Comparison of ENCODE assay signal across 8 cellular contexts in the genomic region with DNA sequence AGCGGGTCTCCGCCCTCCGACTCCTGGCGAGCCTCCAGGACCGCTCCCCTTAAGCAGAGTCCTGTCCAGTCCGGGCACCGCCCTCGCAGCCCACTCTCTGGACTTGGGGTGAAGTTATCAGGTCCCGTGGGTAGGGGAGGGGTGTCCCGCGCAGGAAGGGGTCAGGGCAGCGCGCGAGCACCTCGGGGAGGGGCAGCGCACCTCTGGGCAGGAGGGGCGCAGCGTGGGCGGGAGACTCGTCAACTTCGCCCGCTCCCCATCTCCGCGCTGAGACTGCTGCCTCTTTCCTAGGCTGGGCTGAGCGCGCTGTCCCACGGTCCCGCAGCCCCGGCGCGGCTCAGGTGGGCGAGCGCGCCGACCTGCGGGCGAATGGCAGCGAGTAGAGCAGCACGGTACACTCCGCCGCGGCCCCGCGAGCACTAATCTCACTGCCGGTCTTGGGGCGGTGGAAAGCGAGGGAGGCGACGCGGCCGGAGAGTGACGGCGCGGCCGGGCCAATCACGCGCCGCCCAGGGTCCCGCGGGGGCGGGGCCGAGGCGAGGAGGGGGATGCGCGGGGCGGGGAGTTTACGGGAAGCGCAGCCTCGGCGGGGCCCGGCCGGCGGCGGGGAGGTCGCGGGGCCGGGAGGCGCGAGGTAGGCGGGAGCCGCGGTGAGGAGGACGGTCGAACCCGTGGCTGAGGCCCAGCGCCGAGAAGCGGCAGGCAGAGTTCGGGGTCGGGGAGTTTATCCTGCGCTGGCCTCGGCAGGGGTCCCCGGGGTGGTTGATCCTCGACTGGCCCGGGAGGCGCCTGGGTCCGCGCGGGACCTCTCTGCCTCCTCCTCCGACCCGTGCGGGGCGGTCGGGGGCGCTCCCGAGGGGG. TPM values are rescaled to one million over a fixed set of nuclear protein-coding genes. Genes with fewer than 3 reads are reported as not detected.
DNase-seq lines count a peak whose midpoint lies in the region; ATAC-seq and TF ChIP-seq lines count a peak whose summit lies in the region.

A gene (minus strand): TSS at position 421 of the 861 bp plus-strand sequence. CDS start 696 bp downstream, outside the sequence.

- H3K4me3 Mint-ChIP-seq in H9, result peak within 1 kb of the TSS; percentile 56 to 85
- peak within 1 kb of the TSS; percentile 89 for H3K4me3 Mint-ChIP-seq in activated naive CD8-positive, alpha-beta T cell treated with anti-CD3 and anti-CD28 coated beads, Interleukin-2, amount 50 U/mL, for 24 hours

- ATAC-seq in activated naive CD8-positive, alpha-beta T cell treated with anti-CD3 and anti-CD28 coated beads, Interleukin-2, amount 50 U/mL, for 24 hours, result peak; percentile 88
- ATAC-seq in upper lobe of left lung (ENCODE audit: low FRiP score in 2 of 2), result peak; percentile 94 to 96

- peak within 1 kb of the TSS; percentile 90 for H3K4me2 ChIP-seq in H9 (ENCODE audit: insufficient read depth, insufficient read length, low read length)
- H3K4me2 ChIP-seq in Loucy (ENCODE audit: low read depth, low read length, poor library complexity, severe bottlenecking), result peak within 1 kb of the TSS; percentile 89

- H3K9ac ChIP-seq in H9 (ENCODE audit: extremely low read depth, insufficient read length, low read length), result peak within 1 kb of the TSS; percentile 36
- peak within 1 kb of the TSS; percentile 78 for H3K9ac ChIP-seq in Loucy (ENCODE audit: low read depth, low read length, poor library complexity, severe bottlenecking)

- peaks cover 20 to 23% of the 10 kb centered on the region in 2 experiments for H3K4me1 Mint-ChIP-seq in H9
- peaks cover 61% of the 10 kb centered on the region for H3K4me1 Mint-ChIP-seq in activated naive CD8-positive, alpha-beta T cell treated with anti-CD3 and anti-CD28 coated beads, Interleukin-2, amount 50 U/mL, for 24 hours

- peak; percentile 18 to 99 (median 90) for TF ChIP-seq POLR2A in upper lobe of left lung (IDR thresholded peaks at IDR 0.05)

- no peak within 1 kb of the TSS for H2BK15ac ChIP-seq in H9 (ENCODE audit: low read depth, low read length)

- no peak within 1 kb of the TSS for H2BK5ac ChIP-seq in H9 (ENCODE audit: insufficient read length, low read length)

- no peak within 1 kb of the TSS for H3K56ac ChIP-seq in H9 (ENCODE audit: insufficient read length, low read depth, low read length)

- H3K27ac ChIP-seq in H9 (ENCODE audit: insufficient read length, low read depth, low read length) (no peak within 1 kb of the TSS), upper lobe of left lung (peak within 1 kb of the TSS; percentile 96 to 99 (median 96))

- no peak within 1 kb of the TSS for H2BK120ac ChIP-seq in H9 (ENCODE audit: low read depth, low read length, poor library complexity, severe bottlenecking)

- TF ChIP-seq EP300 in upper lobe of left lung (IDR thresholded peaks at IDR 0.05), result peak in 1 of 4 donors; percentile 36

- no peaks in the 10 kb centered on the region for H3K9me3 Mint-ChIP-seq in H9
- H3K9me3 Mint-ChIP-seq in activated naive CD8-positive, alpha-beta T cell treated with anti-CD3 and anti-CD28 coated beads, Interleukin-2, amount 50 U/mL, for 24 hours, result no peaks in the 10 kb centered on the region

- no peak within 1 kb of the TSS for H3K4ac ChIP-seq in H9 (ENCODE audit: low read depth, low read length)

- peak; percentile 97 for DNase-seq in GM10248 (ENCODE audit: extremely low spot score)
- peak; percentile 88 for DNase-seq in H9
- DNase-seq in SW480 (ENCODE audit: low spot score), result peak; percentile 76
- peak; percentile 92 for DNase-seq in activated naive CD8-positive, alpha-beta T cell treated with anti-CD3 and anti-CD28 coated beads, Interleukin-2, amount 50 U/mL, for 24 hours
- DNase-seq in cardiac septum (ENCODE audit: low spot score), result peak; percentile 95
- DNase-seq in posterior vena cava (ENCODE audit: low spot score), result peak; percentile 97
- peak; percentile 92 to 99 for DNase-seq in upper lobe of left lung

- CTCF ChIA-PET in GM10248 (lab: Yijun Ruan, JAX), result interaction anchor here (0.8 to 1.8 kb wide), 5 partner anchors 15 to 237 kb away, joined by 3 to 7 read pairs (median 3); no protein-coding TSS in a partner anchor

- H2BK12ac ChIP-seq in H9 (ENCODE audit: insufficient read length, low read depth, low read length), result no peak within 1 kb of the TSS

- H3K27me3 Mint-ChIP-seq in H9 (ENCODE audit: low read depth), result peaks cover 45% of the 10 kb centered on the region
- no peaks in the 10 kb centered on the region for H3K27me3 Mint-ChIP-seq in activated naive CD8-positive, alpha-beta T cell treated with anti-CD3 and anti-CD28 coated beads, Interleukin-2, amount 50 U/mL, for 24 hours

- H2AK5ac ChIP-seq in H9 (ENCODE audit: insufficient read length, low read length), result no peak within 1 kb of the TSS

- no peak within 1 kb of the TSS for H4K91ac ChIP-seq in H9 (ENCODE audit: insufficient read length, low read depth, low read length)

- H3K4me3 ChIP-seq in Loucy (ENCODE audit: low read length, poor library complexity, severe bottlenecking), result peak within 1 kb of the TSS; percentile 80
- peak within 1 kb of the TSS; percentile 83 to 93 (median 85) for H3K4me3 ChIP-seq in upper lobe of left lung

- TF ChIP-seq CTCF in GM10248 (IDR thresholded peaks at IDR 0.05; ENCODE audit: control extremely low read depth, extremely low read depth, low read depth, missing control alignments) (peak; percentile 17), H9 (conservative IDR thresholded peaks at IDR 0.05) (no peak), Loucy (conservative IDR thresholded peaks at IDR 0.05; ENCODE audit: low read length) (no peak), upper lobe of left lung (IDR thresholded peaks at IDR 0.05) (peak in 2 of 6 experiments; percentile 9 to 34)

- H2BK20ac ChIP-seq in H9 (ENCODE audit: low read depth, low read length, poor library complexity, severe bottlenecking), result no peak within 1 kb of the TSS

- no peaks in the 10 kb centered on the region for H3K79me2 ChIP-seq in H9 (ENCODE audit: insufficient read depth, low read length)
- H3K79me2 ChIP-seq in Loucy (ENCODE audit: insufficient read depth, low read length), result peaks cover 48% of the 10 kb centered on the region

- H3K23me2 ChIP-seq in H9 (ENCODE audit: insufficient read length, low read depth, low read length, poor library complexity, severe bottlenecking), result peaks cover 18% of the 10 kb centered on the region

- H2AFZ ChIP-seq in H9 (ENCODE audit: low read length), result peak within 1 kb of the TSS; percentile 80
- H2AFZ ChIP-seq in Loucy (ENCODE audit: low read length), result peak within 1 kb of the TSS; percentile 82

- no peak within 1 kb of the TSS for H3K18ac ChIP-seq in H9 (ENCODE audit: insufficient read length, low read depth, low read length)

- POLR2A ChIA-PET in GM10248 (lab: Yijun Ruan, JAX), result interaction anchor here (0.8 to 1.1 kb wide), 2 partner anchors 36 to 440 kb away, joined by 3 to 7 read pairs; no protein-coding TSS in a partner anchor

- no peaks in the 10 kb centered on the region for H3K36me3 Mint-ChIP-seq in H9 (ENCODE audit: insufficient read depth in 1 of 3, low read depth in 3 of 3)
- H3K36me3 Mint-ChIP-seq in activated naive CD8-positive, alpha-beta T cell treated with anti-CD3 and anti-CD28 coated beads, Interleukin-2, amount 50 U/mL, for 24 hours (ENCODE audit: low read depth), result peaks cover 23% of the 10 kb centered on the region

- no peaks in the 10 kb centered on the region for H3K79me1 ChIP-seq in H9 (ENCODE audit: insufficient read depth, low read depth, low read length, poor library complexity, severe bottlenecking)

- H4K8ac ChIP-seq in H9 (replicated peaks; ENCODE audit: insufficient read length, low read depth, low read length), result no peak within 1 kb of the TSS

- no peaks in the 10 kb centered on the region for H3F3A ChIP-seq in Loucy (ENCODE audit: low read depth)

- WGBS in H9 (ENCODE audit: extremely low coverage, insufficient read length, low lambda C conversion rate), result no CpG with 5 or more reads among the region's 106 CpGs
- 0 to 1% methylated on average over 23 to 60 of the region's 106 CpGs for WGBS in upper lobe of left lung, 2 donors

- H3K27me3 ChIP-seq in H9 (ENCODE audit: insufficient read depth, low read length), result peaks cover 4% of the 10 kb centered on the region; the same call in 1 of the 2 replicates
- no peaks in the 10 kb centered on the region for H3K27me3 ChIP-seq in Loucy (ENCODE audit: insufficient read depth, low read length, poor library complexity, severe bottlenecking)
- no peaks in the 10 kb centered on the region for H3K27me3 ChIP-seq in upper lobe of left lung

- H3T11ph ChIP-seq in H9 (ENCODE audit: low read length), result no peak within 1 kb of the TSS

- no peaks in the 10 kb centered on the region for H3K9me2 ChIP-seq in Loucy (replicated peaks; ENCODE audit: low read depth, low read length)

- H3K27ac Mint-ChIP-seq in H9, result no peak within 1 kb of the TSS
- peak within 1 kb of the TSS; percentile 97 for H3K27ac Mint-ChIP-seq in activated naive CD8-positive, alpha-beta T cell treated with anti-CD3 and anti-CD28 coated beads, Interleukin-2, amount 50 U/mL, for 24 hours

- no peak within 1 kb of the TSS for H3K23ac ChIP-seq in H9 (ENCODE audit: insufficient read length, low read depth, low read length)

- peaks cover 7% of the 10 kb centered on the region; the same call in 1 of the 2 replicates for H3K4me1 ChIP-seq in H9 (ENCODE audit: insufficient read depth, low read length)
- H3K4me1 ChIP-seq in Loucy (ENCODE audit: insufficient read depth, low read length, poor library complexity, severe bottlenecking), result peaks cover 55% of the 10 kb centered on the region
- peaks cover 7 to 29% (median 9%) of the 10 kb centered on the region in 4 donors for H3K4me1 ChIP-seq in upper lobe of left lung

- H3K36me3 ChIP-seq in Loucy (ENCODE audit: insufficient read depth, low read length) (no peaks in the 10 kb centered on the region), upper lobe of left lung (no peaks in the 10 kb centered on the region)

- no peaks in the 10 kb centered on the region for H3K9me3 ChIP-seq in H9 (ENCODE audit: control insufficient read depth, low read depth, low read length)
- H3K9me3 ChIP-seq in Loucy (ENCODE audit: insufficient read depth, low read depth, low read length), result no peaks in the 10 kb centered on the region
- no peaks in the 10 kb centered on the region for H3K9me3 ChIP-seq in upper lobe of left lung

- intact Hi-C loops in cardiac septum (cut with DNase I) (loop anchor here (5.0 kb wide), 1 partner anchor 192 kb away; no protein-coding TSS in a partner anchor), posterior vena cava (cut with DNase I) (loop anchor here in 1 of 2 donors (5.0 kb wide), 1 partner anchor 202 kb away; no protein-coding TSS in a partner anchor)

- H4K5ac ChIP-seq in H9 (ENCODE audit: insufficient read length, low read depth, low read length), result no peak within 1 kb of the TSS

- peak within 1 kb of the TSS; percentile 84 for H3K14ac ChIP-seq in H9 (ENCODE audit: insufficient read depth, low read length)

- H4K20me1 ChIP-seq in H9 (ENCODE audit: control insufficient read depth, insufficient read depth, insufficient read length) (no peaks in the 10 kb centered on the region), Loucy (ENCODE audit: insufficient read depth, low read length, poor library complexity, severe bottlenecking) (peaks cover 4% of the 10 kb centered on the region)

RNA-seq across cellular contexts. Expression of the gene that starts here (rescaled TPM):
- total RNA-seq in H9 (2021), result 1.6 and 1.9 TPM in 2 replicates
- total RNA-seq in cardiac septum, result 15.0 TPM
- total RNA-seq in posterior vena cava, result 10 to 100 TPM; 60.6 to 65.3 TPM
- 10 to 100 TPM; 61.8 to 98.6 (median 79.1) TPM for total RNA-seq in upper lobe of left lung
